Comparison of ENCODE assay signal across 8 cellular contexts in genomic region chr7:44607141-44608068, GRCh38. TPM values are rescaled to one million over a fixed set of nuclear protein-coding genes. Genes with fewer than 3 reads are reported as not detected.
DNase-seq lines count a peak whose midpoint lies in the region; ATAC-seq and TF ChIP-seq lines count a peak whose summit lies in the region.

No MANE protein-coding gene starts in this region.

- peaks cover 3% of the 10 kb centered on the region for H3K36me3 ChIP-seq in adipocyte (ENCODE audit: control insufficient read depth, insufficient read depth, low read length, severe bottlenecking)
- no peaks in the 10 kb centered on the region for H3K36me3 ChIP-seq in right lobe of liver
- no peaks in the 10 kb centered on the region for H3K36me3 ChIP-seq in transverse colon

- TF ChIP-seq POLR2A in right lobe of liver (IDR thresholded peaks at IDR 0.05) (no peak), transverse colon (IDR thresholded peaks at IDR 0.05) (no peak)

- peaks cover 53% of the 10 kb centered on the region for H3K4me1 Mint-ChIP-seq in activated T-cell treated with anti-CD3 and anti-CD28 coated beads, Interleukin-2, amount 50 U/mL, for 72 hours (ENCODE audit: low read depth)

- no peak for ATAC-seq in activated T-cell treated with anti-CD3 and anti-CD28 coated beads, Interleukin-2, amount 50 U/mL, for 72 hours (replicated peaks in 1 of 2)
- ATAC-seq in right lobe of liver: no peak

- H3K27ac ChIP-seq in right lobe of liver (peak overlapping the region; percentile 92 to 94 (median 93)), transverse colon (peak overlapping the region; percentile 95 to 98 (median 97))

- peak overlapping the region; percentile 62 for H3K27ac Mint-ChIP-seq in activated T-cell treated with anti-CD3 and anti-CD28 coated beads, Interleukin-2, amount 50 U/mL, for 72 hours

- peak overlapping the region; percentile 92 for H3K9ac ChIP-seq in adipocyte (ENCODE audit: low read length)

- H3K4me1 ChIP-seq in adipocyte (ENCODE audit: control insufficient read depth, insufficient read depth, low read length) (peaks cover 13% of the 10 kb centered on the region), right lobe of liver (peaks cover 0 to 11% (median 1%) of the 10 kb centered on the region in 4 donors), transverse colon (peaks cover 4 to 32% (median 19%) of the 10 kb centered on the region in 4 donors)

- intact Hi-C loops in right lobe of liver (cut with DNase I) (no loop called here), transverse colon (cut with DNase I; ENCODE audit: low total_unique reads) (no loop called here)

- DNase-seq in activated T-cell treated with anti-CD3 and anti-CD28 coated beads, Interleukin-2, amount 50 U/mL, for 72 hours: no peak
- DNase-seq in activated T-cell treated with anti-CD3 and anti-CD28 coated beads for 4 hours (no peak), adipocyte (ENCODE audit: low read depth) (no peak), right lobe of liver (no peak), transverse colon (no peak), DMS153 (lab: John Stamatoyannopoulos, UW) (no peak), GDM1 (lab: John Stamatoyannopoulos, UW) (no peak)
- DNase-seq in stimulated activated CD4-positive, alpha-beta T cell treated with anti-CD3 and anti-CD28 coated beads, Interleukin-2, amount 100 ng/mL, for 24 hours: no peak

- H3K9me3 ChIP-seq in adipocyte (ENCODE audit: control insufficient read depth, low read length) (no peaks in the 10 kb centered on the region), right lobe of liver (no peaks in the 10 kb centered on the region), transverse colon (no peaks in the 10 kb centered on the region)

- 46% methylated on average over 35 of the region's 35 CpGs for WGBS in right lobe of liver (ENCODE audit: insufficient coverage, low coverage, low lambda C conversion rate, missing lambda C conversion rate)
- 40 to 47% methylated on average over 7 to 33 of the region's 35 CpGs for WGBS in transverse colon (ENCODE audit: low coverage in 1 of 2), 2 donors

- H3K9me3 Mint-ChIP-seq in activated T-cell treated with anti-CD3 and anti-CD28 coated beads, Interleukin-2, amount 50 U/mL, for 72 hours: no peaks in the 10 kb centered on the region

- H3K27me3 ChIP-seq in adipocyte (replicated peaks; ENCODE audit: control insufficient read depth, insufficient read depth, low read length) (no peaks in the 10 kb centered on the region), right lobe of liver (no peaks in the 10 kb centered on the region), transverse colon (no peaks in the 10 kb centered on the region)

- no peaks in the 10 kb centered on the region for H3K27me3 Mint-ChIP-seq in activated T-cell treated with anti-CD3 and anti-CD28 coated beads, Interleukin-2, amount 50 U/mL, for 72 hours (ENCODE audit: low read depth)

- TF ChIP-seq CTCF in right lobe of liver (IDR thresholded peaks at IDR 0.05) (no peak), transverse colon (IDR thresholded peaks at IDR 0.05) (no peak)

- no peaks in the 10 kb centered on the region for H3K36me3 Mint-ChIP-seq in activated T-cell treated with anti-CD3 and anti-CD28 coated beads, Interleukin-2, amount 50 U/mL, for 72 hours (ENCODE audit: insufficient read depth in 2 of 2)

- peak overlapping the region; percentile 92 for H3K4me3 ChIP-seq in adipocyte (ENCODE audit: low read length)
- peak overlapping the region; percentile 89 to 92 (median 90) for H3K4me3 ChIP-seq in right lobe of liver
- H3K4me3 ChIP-seq in transverse colon: peak overlapping the region; percentile 47 to 87 (median 73)

- H3K4me3 Mint-ChIP-seq in activated T-cell treated with anti-CD3 and anti-CD28 coated beads, Interleukin-2, amount 50 U/mL, for 72 hours: peak overlapping the region; percentile 93 to 98

- TF ChIP-seq EP300 in transverse colon (IDR thresholded peaks at IDR 0.05; ENCODE audit: low read depth): no peak

- in situ Hi-C loops in transverse colon (cut with MboI; ENCODE audit: low pct_ligation_motif_present in 1 of 4, low pct_unique_long_range_greater_than_20kb in 1 of 4, low sequenced_read_pairs in 3 of 4): no loop called here

RNA-seq across cellular contexts. Expression of gene OGDH, which starts 1.0 kb away (rescaled TPM):
- total RNA-seq in activated T-cell treated with anti-CD3 and anti-CD28 coated beads, Interleukin-2, amount 50 U/mL, for 72 hours: 10 to 100 TPM; 79.6 to 82.7 TPM
- total RNA-seq in right lobe of liver: 10 to 100 TPM; 46.6 to 63.2 (median 55.8) TPM
- 100 to 1,000 TPM in 3 of 4 donors, 10 to 100 TPM in 1; 74.0 to 160 (median 143) TPM for total RNA-seq in transverse colon

RNA-seq across cellular contexts. Expression of gene TMED4, which starts 25.4 kb away (rescaled TPM):
- 10 to 100 TPM; 73.6 to 79.8 TPM for total RNA-seq in activated T-cell treated with anti-CD3 and anti-CD28 coated beads, Interleukin-2, amount 50 U/mL, for 72 hours
- 10 to 100 TPM; 32.5 to 91.1 (median 41.7) TPM for total RNA-seq in right lobe of liver
- 100 to 1,000 TPM; 226 to 303 (median 254) TPM for total RNA-seq in transverse colon

RNA-seq across cellular contexts. Expression of gene DDX56, which starts 33.7 kb away (rescaled TPM):
- 10 to 100 TPM; 59.9 to 72.3 TPM for total RNA-seq in activated T-cell treated with anti-CD3 and anti-CD28 coated beads, Interleukin-2, amount 50 U/mL, for 72 hours
- total RNA-seq in right lobe of liver (10 to 100 TPM; 31.8 to 42.2 (median 36.5) TPM), transverse colon (100 to 1,000 TPM in 1 of 4 donors, 10 to 100 TPM in 3; 41.1 to 202 (median 42.3) TPM)
